ENCODE assay signal across 17 cellular contexts in genomic region chr2:105691942-105692341, GRCh38. TPM values are rescaled to one million over a fixed set of nuclear protein-coding genes. Genes with fewer than 3 reads are reported as not detected.
DNase-seq lines count a peak whose midpoint lies in the region; ATAC-seq and TF ChIP-seq lines count a peak whose summit lies in the region.
"Had no signal": no experiment of that assay in that cellular context is flagged by ENCODE, and none has a peak within 500 bp of the region (broad histone marks: within the 10 kb centered on the region; RNA-seq: fewer than 3 reads in every experiment).

No MANE protein-coding gene starts in this region.

- TF ChIP-seq CTCF in right lobe of liver (IDR thresholded peaks at IDR 0.05) = no peak

- no peak overlapping the region for H2AFZ ChIP-seq in Karpas-422 (ENCODE audit: low read length)

- 66% methylated on average over 4 of the region's 5 CpGs for WGBS in right lobe of liver (ENCODE audit: insufficient coverage, low coverage, low lambda C conversion rate, missing lambda C conversion rate)

- no peak overlapping the region for H3K4me2 ChIP-seq in Karpas-422 (ENCODE audit: low read depth, low read length, poor library complexity, severe bottlenecking)
- H3K4me2 ChIP-seq: smooth muscle cell had no signal

- H4K20me1 ChIP-seq in Karpas-422 (ENCODE audit: insufficient read depth, low read depth, low read length) = no peaks in the 10 kb centered on the region

- DNase-seq in right lobe of liver (no peak), NCI-H2196 (lab: John Stamatoyannopoulos, UW; ENCODE audit: unreplicated experiment) (no peak), hypothalamus (lab: John Stamatoyannopoulos, UW) (no peak), GF-D8 (lab: John Stamatoyannopoulos, UW) (no peak), Karpas-422 (no peak)
- DNase-seq: activated naive CD4-positive, alpha-beta T cell treated with Interleukin-2 at 50 U/mL for 16 hours; Calu3; dorsolateral prefrontal cortex; NCI-H1105; NCI-H446; occipital lobe had no signal

- H3K4me3 ChIP-seq in right lobe of liver = no peak overlapping the region
- H3K4me3 ChIP-seq in Karpas-422 (ENCODE audit: low read length) = no peak overlapping the region
- H3K4me3 ChIP-seq: dorsolateral prefrontal cortex, SK-N-MC, smooth muscle cell had no signal

- no peak overlapping the region for H3K27ac ChIP-seq in right lobe of liver
- no peak overlapping the region for H3K27ac ChIP-seq in Karpas-422 (ENCODE audit: low read length)
- H3K27ac ChIP-seq: dorsolateral prefrontal cortex, SK-N-MC had no signal

- no peaks in the 10 kb centered on the region for H3K4me1 ChIP-seq in right lobe of liver
- H3K4me1 ChIP-seq in Karpas-422 (ENCODE audit: low read length) = peaks cover 12% of the 10 kb centered on the region

- H3K27me3 ChIP-seq in right lobe of liver (no peaks in the 10 kb centered on the region), Karpas-422 (ENCODE audit: low read length) (no peaks in the 10 kb centered on the region)

- no peaks in the 10 kb centered on the region for H3K9me2 ChIP-seq in Karpas-422 (replicated peaks; ENCODE audit: insufficient read depth, low read length)

- ATAC-seq in GM18505 (IDR thresholded peaks at IDR 0.05; ENCODE audit: unreplicated experiment) = peak; percentile 53
- ATAC-seq in GM21717 (IDR thresholded peaks at IDR 0.05; ENCODE audit: unreplicated experiment) = peak; percentile 58
- ATAC-seq in HG03442 (IDR thresholded peaks at IDR 0.05; ENCODE audit: unreplicated experiment) = peak; percentile 72
- ATAC-seq in right lobe of liver = peak; percentile 56 to 85 (median 62)
- ATAC-seq: HCT116 had no signal

- H3K36me3 ChIP-seq in right lobe of liver (no peaks in the 10 kb centered on the region), Karpas-422 (ENCODE audit: insufficient read depth, low read length) (no peaks in the 10 kb centered on the region)

- no peaks in the 10 kb centered on the region for H3K79me2 ChIP-seq in Karpas-422 (ENCODE audit: low read length)

- H3K9ac ChIP-seq in Karpas-422 (ENCODE audit: low read length) = no peak overlapping the region

- TF ChIP-seq POLR2A in GM18505 (IDR thresholded peaks at IDR 0.05; ENCODE audit: borderline replicate concordance, extremely low read depth, insufficient read depth, insufficient read length) (no peak), right lobe of liver (IDR thresholded peaks at IDR 0.05) (no peak)

- intact Hi-C loops in right lobe of liver (cut with DNase I) = no loop called here

- H3K9me3 ChIP-seq in right lobe of liver (no peaks in the 10 kb centered on the region), Karpas-422 (ENCODE audit: low read length) (no peaks in the 10 kb centered on the region)

RNA-seq across cellular contexts. Expression of gene NCK2, which starts 52.8 kb away (rescaled TPM):
- 10 to 100 TPM in 1 of 6 experiments, 1 to 10 TPM in 5; 4.8 to 11.7 (median 7.1) TPM for total RNA-seq in right lobe of liver
- total RNA-seq in Karpas-422 (2014; rRNA removed; shearing (Covaris generic); ENCODE audit: low replicate concordance) = 0.30 and 4.1 TPM in 2 replicates
